Comparison of ENCODE assay signal across 18 cellular contexts in the genomic region with DNA sequence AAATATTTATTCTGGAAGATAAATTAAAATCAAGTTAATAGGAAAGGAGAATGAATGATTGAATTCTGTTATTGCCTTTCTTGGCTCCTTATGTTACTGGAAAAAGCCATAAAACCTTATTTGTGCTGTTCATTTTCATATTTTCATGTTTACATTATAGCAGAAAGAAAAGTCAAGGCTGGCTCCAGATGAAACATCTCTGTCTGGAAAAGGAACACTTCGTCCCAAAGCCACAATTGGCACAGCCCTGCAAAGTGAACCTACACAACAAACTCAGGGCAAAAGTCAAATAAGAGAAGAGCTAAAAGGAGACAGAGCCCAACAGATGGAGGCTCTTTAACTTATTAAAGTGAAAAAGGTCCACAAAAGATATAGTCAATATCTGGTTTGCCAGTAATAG.
DNase-seq lines count a peak whose midpoint lies in the region; ATAC-seq and TF ChIP-seq lines count a peak whose summit lies in the region.
"Had no signal": no experiment of that assay in that cellular context is flagged by ENCODE, and none has a peak within 500 bp of the region (broad histone marks: within the 10 kb centered on the region; RNA-seq: fewer than 3 reads in every experiment).

No MANE protein-coding gene starts in this region.

- H3K4me1 ChIP-seq in esophagus squamous epithelium (peaks cover 0 to 15% (median 0%) of the 10 kb centered on the region in 3 donors), muscle layer of colon (ENCODE audit: insufficient read depth, low read length) (peaks cover 11% of the 10 kb centered on the region), rectal smooth muscle tissue (ENCODE audit: control insufficient read depth, insufficient read depth, low read length) (no peaks in the 10 kb centered on the region), transverse colon (no peaks in the 10 kb centered on the region), foreskin keratinocyte (peaks cover 14% of the 10 kb centered on the region)
- H3K4me1 ChIP-seq: HAP-1 had no signal

- no peaks in the 10 kb centered on the region for H3K27me3 Mint-ChIP-seq in osteocyte (ENCODE audit: unreplicated experiment)
- H3K27me3 Mint-ChIP-seq: CD4-positive, alpha-beta T cell; IgD-negative memory B cell had no signal

- H3K27ac Mint-ChIP-seq in osteocyte (ENCODE audit: unreplicated experiment), result no peak overlapping the region
- H3K27ac Mint-ChIP-seq: CD4-positive, alpha-beta T cell; IgD-negative memory B cell had no signal

- TF ChIP-seq CTCF in esophagus squamous epithelium (IDR thresholded peaks at IDR 0.05) (no peak), transverse colon (IDR thresholded peaks at IDR 0.05) (no peak), foreskin keratinocyte (conservative IDR thresholded peaks at IDR 0.05) (no peak), omental fat pad (IDR thresholded peaks at IDR 0.05) (no peak), osteocyte (IDR thresholded peaks at IDR 0.05) (no peak)

- TF ChIP-seq EP300 in transverse colon (IDR thresholded peaks at IDR 0.05; ENCODE audit: low read depth), result peak; percentile 2

- no peak overlapping the region for H3K4me3 Mint-ChIP-seq in osteocyte (ENCODE audit: unreplicated experiment)
- H3K4me3 Mint-ChIP-seq: CD4-positive, alpha-beta T cell; IgD-negative memory B cell had no signal

- ATAC-seq in foreskin keratinocyte (no peak), omental fat pad (ENCODE audit: low FRiP score) (no peak), HG03520 (IDR thresholded peaks at IDR 0.05; ENCODE audit: unreplicated experiment) (no peak)

- peaks cover 13% of the 10 kb centered on the region for H3K9me3 Mint-ChIP-seq in osteocyte (ENCODE audit: unreplicated experiment)

- H3K36me3 ChIP-seq in esophagus squamous epithelium (no peaks in the 10 kb centered on the region), muscle layer of colon (ENCODE audit: insufficient read depth, low read length) (no peaks in the 10 kb centered on the region), rectal smooth muscle tissue (ENCODE audit: control insufficient read depth, insufficient read depth, low read length) (no peaks in the 10 kb centered on the region), transverse colon (no peaks in the 10 kb centered on the region)
- H3K36me3 ChIP-seq: HAP-1 had no signal

- in situ Hi-C loops in transverse colon (cut with MboI; ENCODE audit: low pct_ligation_motif_present in 1 of 4, low pct_unique_long_range_greater_than_20kb in 1 of 4, low sequenced_read_pairs in 3 of 4), result no loop called here

- H3K36me3 Mint-ChIP-seq in osteocyte (ENCODE audit: unreplicated experiment), result peaks cover 7% of the 10 kb centered on the region

- H3K9me3 ChIP-seq in esophagus squamous epithelium (peaks cover 0 to 8% (median 0%) of the 10 kb centered on the region in 3 donors), muscle layer of colon (ENCODE audit: low read length) (no peaks in the 10 kb centered on the region), transverse colon (no peaks in the 10 kb centered on the region)
- H3K9me3 ChIP-seq: HAP-1 had no signal

- intact Hi-C loops in esophagus squamous epithelium (cut with DNase I) (no loop called here), transverse colon (cut with DNase I; ENCODE audit: low total_unique reads) (no loop called here)

- WGBS in esophagus squamous epithelium, 2 donors, result 44 to 70% methylated on average over 1 of the region's 1 CpG
- 71 to 81% methylated on average over 1 of the region's 1 CpG for WGBS in transverse colon (ENCODE audit: low coverage in 1 of 2), 2 donors

- H3K27ac ChIP-seq in esophagus squamous epithelium (peak overlapping the region in 3 of 4 donors; percentile 18 to 67 (median 58)), muscle layer of colon (ENCODE audit: low read depth, low read length) (peak overlapping the region; percentile 45), rectal smooth muscle tissue (ENCODE audit: low read depth, low read length) (peak overlapping the region; percentile 18), transverse colon (peak overlapping the region in 2 of 4 donors; percentile 36 to 39), foreskin keratinocyte (no peak overlapping the region)
- H3K27ac ChIP-seq: C4-2B, GM23248 had no signal

- peaks cover 5% of the 10 kb centered on the region for H3K4me1 Mint-ChIP-seq in osteocyte (ENCODE audit: unreplicated experiment)
- H3K4me1 Mint-ChIP-seq: IgD-negative memory B cell had no signal

- H3K4me3 ChIP-seq in esophagus squamous epithelium, result no peak overlapping the region
- no peak overlapping the region for H3K4me3 ChIP-seq in muscle layer of colon (ENCODE audit: low read depth in 1 of 2, low read length in 2 of 2)
- H3K4me3 ChIP-seq in rectal smooth muscle tissue (ENCODE audit: low read length), result no peak overlapping the region
- H3K4me3 ChIP-seq in transverse colon, result no peak overlapping the region
- H3K4me3 ChIP-seq: GM23248, HAP-1 had no signal

- H3K27me3 ChIP-seq in esophagus squamous epithelium (no peaks in the 10 kb centered on the region), muscle layer of colon (ENCODE audit: control insufficient read depth in 1 of 2, insufficient read depth in 2 of 2, low read length in 2 of 2) (no peaks in the 10 kb centered on the region), rectal smooth muscle tissue (ENCODE audit: control insufficient read depth, insufficient read depth, low read length) (no peaks in the 10 kb centered on the region), transverse colon (no peaks in the 10 kb centered on the region), foreskin keratinocyte (no peaks in the 10 kb centered on the region)

- no peak for DNase-seq in esophagus squamous epithelium (lab: John Stamatoyannopoulos, UW)
- no peak for DNase-seq in transverse colon
- DNase-seq in foreskin keratinocyte, result no peak
- DNase-seq in omental fat pad (ENCODE audit: low spot score), result no peak
- DNase-seq in osteocyte (ENCODE audit: extremely low spot score, unreplicated experiment), result no peak
- DNase-seq: ACHN; AML-193; CD4-positive, alpha-beta T cell; DMS153; DMS79; GDM1; GM23248 had no signal

- TF ChIP-seq POLR2A in esophagus squamous epithelium (IDR thresholded peaks at IDR 0.05) (no peak), transverse colon (IDR thresholded peaks at IDR 0.05) (no peak)

- H3K9ac ChIP-seq in muscle layer of colon (ENCODE audit: low read length) (no peak overlapping the region), rectal smooth muscle tissue (ENCODE audit: low read length) (no peak overlapping the region)
- H3K9ac ChIP-seq: GM23248 had no signal
